Comparison of ENCODE assay signal across 8 cellular contexts in the genomic region with DNA sequence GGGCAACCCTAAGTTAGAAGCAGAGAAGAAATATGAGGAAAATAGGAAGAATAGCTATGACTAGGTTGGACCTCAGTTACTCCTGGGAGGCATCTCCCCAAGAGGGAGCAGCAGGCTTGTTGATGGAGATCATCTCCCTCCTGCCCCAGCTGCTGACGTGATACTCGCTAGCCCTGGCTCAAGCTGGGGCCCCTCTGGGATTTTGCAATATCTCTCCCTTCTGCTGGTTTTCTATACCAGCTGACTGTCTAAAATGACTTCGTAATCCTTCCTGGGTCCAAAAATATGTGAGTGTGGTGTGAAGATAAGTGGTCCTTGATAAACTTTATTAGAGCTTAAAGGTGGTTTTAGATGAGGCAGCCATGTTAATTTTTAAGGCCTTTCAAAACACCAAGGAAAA. TPM values are rescaled to one million over a fixed set of nuclear protein-coding genes. Genes with fewer than 3 reads are reported as not detected.
A peak's percentile ranks its signal among the peaks of the same experiment; 100 is the strongest.
DNase-seq lines count a peak whose midpoint lies in the region; ATAC-seq and TF ChIP-seq lines count a peak whose summit lies in the region.

No MANE protein-coding gene starts in this region.

- no peak for DNase-seq in activated CD4-positive, alpha-beta memory T cell treated with anti-CD3 and anti-CD28 coated beads for 36 hours
- DNase-seq in activated CD4-positive, alpha-beta memory T cell treated with anti-CD3 and anti-CD28 coated beads, Interleukin-2, amount 10 ng/mL, durations not matched to agents 7 days and 5 days = no peak
- DNase-seq in Kasumi-1 (lab: John Stamatoyannopoulos, UW) = peak; percentile 28 to 38
- DNase-seq in SW 1271 (lab: John Stamatoyannopoulos, UW) = no peak
- DNase-seq in middle frontal gyrus (ENCODE audit: extremely low spot score, low spot score) = no peak
- DNase-seq in CD8-positive, alpha-beta T cell = no peak

- H3K27ac Mint-ChIP-seq in activated CD4-positive, alpha-beta memory T cell treated with anti-CD3 and anti-CD28 coated beads for 36 hours = peak overlapping the region; percentile 83
- no peak overlapping the region for H3K27ac Mint-ChIP-seq in activated CD4-positive, alpha-beta memory T cell treated with anti-CD3 and anti-CD28 coated beads, Interleukin-2, amount 10 ng/mL, durations not matched to agents 7 days and 5 days
- H3K27ac Mint-ChIP-seq in activated T-helper 17 cell treated with anti-CD3 and anti-CD28 coated beads, Interleukin-2, amount 50 U/mL, for 72 hours = peak overlapping the region; percentile 93
- H3K27ac Mint-ChIP-seq in CD8-positive, alpha-beta T cell = no peak overlapping the region

- ATAC-seq in activated T-helper 17 cell treated with anti-CD3 and anti-CD28 coated beads, Interleukin-2, amount 50 U/mL, for 72 hours (replicated peaks) = no peak
- ATAC-seq in CD8-positive, alpha-beta T cell = no peak

- POLR2A ChIA-PET in activated CD4-positive, alpha-beta memory T cell treated with anti-CD3 and anti-CD28 coated beads for 36 hours (lab: Charles Lee) = interaction anchor here (1.2 to 1.9 kb wide), 2 partner anchors 32 to 188 kb away, joined by 4 to 6 read pairs; partner anchors contain the start of gene PTPN11
- POLR2A ChIA-PET in activated CD4-positive, alpha-beta memory T cell treated with anti-CD3 and anti-CD28 coated beads, Interleukin-2, amount 10 ng/mL, durations not matched to agents 7 days and 5 days (lab: Charles Lee) = interaction anchor here (0.9 to 2.0 kb wide), 5 partner anchors 32 to 332 kb away, joined by 3 to 10 read pairs (median 3); partner anchors contain the start of gene PTPN11
- POLR2A ChIA-PET in CD8-positive, alpha-beta T cell (lab: Charles Lee) = interaction anchor here (0.7 to 1.2 kb wide), 3 partner anchors 20 to 261 kb away, joined by 3 read pairs; partner anchors contain the start of gene TRAFD1

- H3K4me1 ChIP-seq in muscle layer of duodenum (ENCODE audit: control insufficient read depth in 1 of 2, insufficient read depth in 2 of 2, low read length in 2 of 2) = no peaks in the 10 kb centered on the region
- peaks cover 5% of the 10 kb centered on the region for H3K4me1 ChIP-seq in CD8-positive, alpha-beta T cell (ENCODE audit: insufficient read depth, low read length)

- peaks cover 7% of the 10 kb centered on the region for H3K27me3 Mint-ChIP-seq in activated CD4-positive, alpha-beta memory T cell treated with anti-CD3 and anti-CD28 coated beads for 36 hours
- H3K27me3 Mint-ChIP-seq in activated CD4-positive, alpha-beta memory T cell treated with anti-CD3 and anti-CD28 coated beads, Interleukin-2, amount 10 ng/mL, durations not matched to agents 7 days and 5 days = peaks cover 10% of the 10 kb centered on the region
- no peaks in the 10 kb centered on the region for H3K27me3 Mint-ChIP-seq in activated T-helper 17 cell treated with anti-CD3 and anti-CD28 coated beads, Interleukin-2, amount 50 U/mL, for 72 hours
- peaks cover 5% of the 10 kb centered on the region for H3K27me3 Mint-ChIP-seq in CD8-positive, alpha-beta T cell (ENCODE audit: low read depth)

- H3K36me3 Mint-ChIP-seq in activated CD4-positive, alpha-beta memory T cell treated with anti-CD3 and anti-CD28 coated beads for 36 hours = no peaks in the 10 kb centered on the region
- no peaks in the 10 kb centered on the region for H3K36me3 Mint-ChIP-seq in activated CD4-positive, alpha-beta memory T cell treated with anti-CD3 and anti-CD28 coated beads, Interleukin-2, amount 10 ng/mL, durations not matched to agents 7 days and 5 days (ENCODE audit: low read depth)
- no peaks in the 10 kb centered on the region for H3K36me3 Mint-ChIP-seq in activated T-helper 17 cell treated with anti-CD3 and anti-CD28 coated beads, Interleukin-2, amount 50 U/mL, for 72 hours (ENCODE audit: low read depth)
- H3K36me3 Mint-ChIP-seq in CD8-positive, alpha-beta T cell = peaks cover 5% of the 10 kb centered on the region

- H3K36me3 ChIP-seq in muscle layer of duodenum (ENCODE audit: control insufficient read depth in 1 of 2, insufficient read depth in 2 of 2, low read length in 2 of 2) = no peaks in the 10 kb centered on the region
- no peaks in the 10 kb centered on the region for H3K36me3 ChIP-seq in CD8-positive, alpha-beta T cell (ENCODE audit: insufficient read depth, low read length)

- CTCF ChIA-PET in activated CD4-positive, alpha-beta memory T cell treated with anti-CD3 and anti-CD28 coated beads for 36 hours (lab: Charles Lee) = interaction anchor here (0.5 to 3.9 kb wide), 35 partner anchors 9 to 574 kb away, joined by 3 to 72 read pairs (median 4); no protein-coding TSS in a partner anchor
- CTCF ChIA-PET in activated CD4-positive, alpha-beta memory T cell treated with anti-CD3 and anti-CD28 coated beads, Interleukin-2, amount 10 ng/mL, durations not matched to agents 7 days and 5 days (lab: Charles Lee) = interaction anchor here (0.9 to 3.1 kb wide), 22 partner anchors 15 to 574 kb away, joined by 3 to 57 read pairs (median 5); partner anchors contain the start of genes ERP29 and TMEM116
- CTCF ChIA-PET in CD8-positive, alpha-beta T cell (lab: Charles Lee) = interaction anchor here (0.6 to 3.4 kb wide), 19 partner anchors 8 to 560 kb away, joined by 3 to 52 read pairs (median 4); partner anchors contain the start of genes MAPKAPK5 and NAA25

- no peak overlapping the region for H3K4me3 Mint-ChIP-seq in activated CD4-positive, alpha-beta memory T cell treated with anti-CD3 and anti-CD28 coated beads for 36 hours
- no peak overlapping the region for H3K4me3 Mint-ChIP-seq in activated CD4-positive, alpha-beta memory T cell treated with anti-CD3 and anti-CD28 coated beads, Interleukin-2, amount 10 ng/mL, durations not matched to agents 7 days and 5 days
- peak overlapping the region; percentile 77 for H3K4me3 Mint-ChIP-seq in activated T-helper 17 cell treated with anti-CD3 and anti-CD28 coated beads, Interleukin-2, amount 50 U/mL, for 72 hours
- no peak overlapping the region for H3K4me3 Mint-ChIP-seq in CD8-positive, alpha-beta T cell

- H3K9me3 ChIP-seq in muscle layer of duodenum (ENCODE audit: control insufficient read depth in 1 of 2, low read length in 2 of 2) = no peaks in the 10 kb centered on the region
- no peaks in the 10 kb centered on the region for H3K9me3 ChIP-seq in CD8-positive, alpha-beta T cell (ENCODE audit: low read length)

- H3K27me3 ChIP-seq in muscle layer of duodenum (ENCODE audit: low read depth, low read length) = no peaks in the 10 kb centered on the region
- no peaks in the 10 kb centered on the region for H3K27me3 ChIP-seq in CD8-positive, alpha-beta T cell (ENCODE audit: insufficient read depth, low read length)

- peak overlapping the region; percentile 0 for H3K27ac ChIP-seq in muscle layer of duodenum (ENCODE audit: low read length)
- no peak overlapping the region for H3K27ac ChIP-seq in CD8-positive, alpha-beta T cell (ENCODE audit: low read depth, low read length)

- intact Hi-C loops in activated CD4-positive, alpha-beta memory T cell treated with anti-CD3 and anti-CD28 coated beads for 36 hours (cut with micrococcal nuclease) = loop anchor here (1.0 to 10.0 kb wide), 8 partner anchors 84 to 564 kb away; partner anchors contain the start of genes ERP29, MAPKAPK5 and TMEM116
- intact Hi-C loops in CD8-positive, alpha-beta T cell (cut with DNase I, micrococcal nuclease) = loop anchor here (1.0 to 10.0 kb wide), 7 partner anchors 89 to 442 kb away; no protein-coding TSS in a partner anchor

- H3K9me3 Mint-ChIP-seq in activated CD4-positive, alpha-beta memory T cell treated with anti-CD3 and anti-CD28 coated beads for 36 hours = no peaks in the 10 kb centered on the region
- no peaks in the 10 kb centered on the region for H3K9me3 Mint-ChIP-seq in activated CD4-positive, alpha-beta memory T cell treated with anti-CD3 and anti-CD28 coated beads, Interleukin-2, amount 10 ng/mL, durations not matched to agents 7 days and 5 days
- H3K9me3 Mint-ChIP-seq in activated T-helper 17 cell treated with anti-CD3 and anti-CD28 coated beads, Interleukin-2, amount 50 U/mL, for 72 hours = no peaks in the 10 kb centered on the region
- H3K9me3 Mint-ChIP-seq in CD8-positive, alpha-beta T cell = no peaks in the 10 kb centered on the region

- peaks cover 17% of the 10 kb centered on the region for H3K4me1 Mint-ChIP-seq in activated CD4-positive, alpha-beta memory T cell treated with anti-CD3 and anti-CD28 coated beads for 36 hours (ENCODE audit: low read depth)
- peaks cover 17% of the 10 kb centered on the region for H3K4me1 Mint-ChIP-seq in activated CD4-positive, alpha-beta memory T cell treated with anti-CD3 and anti-CD28 coated beads, Interleukin-2, amount 10 ng/mL, durations not matched to agents 7 days and 5 days
- H3K4me1 Mint-ChIP-seq in activated T-helper 17 cell treated with anti-CD3 and anti-CD28 coated beads, Interleukin-2, amount 50 U/mL, for 72 hours = peaks cover 9% of the 10 kb centered on the region
- H3K4me1 Mint-ChIP-seq in CD8-positive, alpha-beta T cell (ENCODE audit: low read depth) = peaks cover 8% of the 10 kb centered on the region

- no peak overlapping the region for H3K4me3 ChIP-seq in muscle layer of duodenum (ENCODE audit: low read depth in 1 of 2, low read length in 2 of 2)
- no peak overlapping the region for H3K4me3 ChIP-seq in CD8-positive, alpha-beta T cell (ENCODE audit: low read depth, low read length)

- no peak for TF ChIP-seq CTCF in CD8-positive, alpha-beta T cell (IDR thresholded peaks at IDR 0.05)

RNA-seq across cellular contexts. Expression of gene HECTD4, which starts 4.5 kb away (rescaled TPM):
- total RNA-seq in activated CD4-positive, alpha-beta memory T cell treated with anti-CD3 and anti-CD28 coated beads for 36 hours = 10 to 100 TPM; 24.0 to 24.4 TPM
- total RNA-seq in activated CD4-positive, alpha-beta memory T cell treated with anti-CD3 and anti-CD28 coated beads, Interleukin-2, amount 10 ng/mL, durations not matched to agents 7 days and 5 days = 10 to 100 TPM; 37.5 to 39.4 TPM
- 10 to 100 TPM; 30.8 to 33.1 TPM for total RNA-seq in activated T-helper 17 cell treated with anti-CD3 and anti-CD28 coated beads, Interleukin-2, amount 50 U/mL, for 72 hours
- total RNA-seq in CD8-positive, alpha-beta T cell = 10 to 100 TPM; 31.8 to 39.6 TPM

RNA-seq across cellular contexts. Expression of gene RPL6, which starts 22.7 kb away (rescaled TPM):
- total RNA-seq in activated CD4-positive, alpha-beta memory T cell treated with anti-CD3 and anti-CD28 coated beads for 36 hours = 1,000 to 10,000 TPM; 1,833 TPM
- total RNA-seq in activated CD4-positive, alpha-beta memory T cell treated with anti-CD3 and anti-CD28 coated beads, Interleukin-2, amount 10 ng/mL, durations not matched to agents 7 days and 5 days = 100 to 1,000 TPM; 911 to 941 TPM
- 1,000 to 10,000 TPM; 1,630 to 2,257 TPM for total RNA-seq in activated T-helper 17 cell treated with anti-CD3 and anti-CD28 coated beads, Interleukin-2, amount 50 U/mL, for 72 hours
- total RNA-seq in CD8-positive, alpha-beta T cell = 1,000 to 10,000 TPM; 1,700 to 1,770 TPM

RNA-seq across cellular contexts. Expression of gene PTPN11, which starts 32.0 kb away (rescaled TPM):
- 100 to 1,000 TPM; 137 to 145 TPM for total RNA-seq in activated CD4-positive, alpha-beta memory T cell treated with anti-CD3 and anti-CD28 coated beads for 36 hours
- total RNA-seq in activated CD4-positive, alpha-beta memory T cell treated with anti-CD3 and anti-CD28 coated beads, Interleukin-2, amount 10 ng/mL, durations not matched to agents 7 days and 5 days = 10 to 100 TPM; 88.1 to 92.3 TPM
- 100 to 1,000 TPM in 1 of 2 donors, 10 to 100 TPM in 1; 95.0 to 119 TPM for total RNA-seq in activated T-helper 17 cell treated with anti-CD3 and anti-CD28 coated beads, Interleukin-2, amount 50 U/mL, for 72 hours
- 10 to 100 TPM; 56.0 to 57.9 TPM for total RNA-seq in CD8-positive, alpha-beta T cell

Comparison
In these comparisons a context has a peak if more than half of its experiments do, and no peak if none do; other contexts are left out.
1. H3K27ac Mint-ChIP-seq: peak in activated CD4-positive, alpha-beta memory T cell treated with anti-CD3 and anti-CD28 coated beads for 36 hours (single experiment) and activated T-helper 17 cell treated with anti-CD3 and anti-CD28 coated beads, Interleukin-2, amount 50 U/mL, for 72 hours (single experiment); none in activated CD4-positive, alpha-beta memory T cell treated with anti-CD3 and anti-CD28 coated beads, Interleukin-2, amount 10 ng/mL, durations not matched to agents 7 days and 5 days (single experiment) and CD8-positive, alpha-beta T cell (single experiment).
2. DNase-seq: peak in Kasumi-1 (2 of 2); none in activated CD4-positive, alpha-beta memory T cell treated with anti-CD3 and anti-CD28 coated beads for 36 hours (single experiment), activated CD4-positive, alpha-beta memory T cell treated with anti-CD3 and anti-CD28 coated beads, Interleukin-2, amount 10 ng/mL, durations not matched to agents 7 days and 5 days (single experiment), SW 1271 (0 of 2), middle frontal gyrus (single experiment) and CD8-positive, alpha-beta T cell (0 of 7).